ENCODE assay signal across 12 cellular contexts in genomic region chr4:82515705-82516104, GRCh38. TPM values are rescaled to one million over a fixed set of nuclear protein-coding genes. Genes with fewer than 3 reads are reported as not detected.
A peak's percentile ranks its signal among the peaks of the same experiment; 100 is the strongest.
DNase-seq lines count a peak whose midpoint lies in the region; ATAC-seq, FAIRE-seq and TF ChIP-seq lines count a peak whose summit lies in the region.
"Had no signal": no experiment of that assay in that cellular context is flagged by ENCODE, and none has a peak within 500 bp of the region (broad histone marks: within the 10 kb centered on the region; RNA-seq: fewer than 3 reads in every experiment).

No MANE protein-coding gene starts in this region.

- H3K36me3 ChIP-seq in kidney (ENCODE audit: control insufficient read depth in 1 of 2, insufficient read depth in 2 of 2, low read length in 2 of 2): no peaks in the 10 kb centered on the region

- intact Hi-C loops in kidney (cut with DNase I): no loop called here

- no peak for TF ChIP-seq CTCF in kidney (IDR thresholded peaks at IDR 0.05; ENCODE audit: borderline replicate concordance, extremely low read depth, insufficient read depth)

- no peak overlapping the region for H3K4me3 ChIP-seq in kidney (ENCODE audit: low read length in 2 of 2)

- H3K9ac ChIP-seq in kidney (ENCODE audit: low read length in 2 of 2): no peak overlapping the region
- H3K9ac ChIP-seq: parathyroid adenoma had no signal

- TF ChIP-seq POLR2A in GM12892 (IDR thresholded peaks at IDR 0.05; ENCODE audit: low read depth, low read length): no peak

- no peak for ATAC-seq in GM18870 (IDR thresholded peaks at IDR 0.05; ENCODE audit: unreplicated experiment)

- DNase-seq in AG08395 (ENCODE audit: low spot score): peak; percentile 53
- DNase-seq in NCI-H2029 treated with DMSO at 0.1 percent for 48 hours (lab: John Stamatoyannopoulos, UW): peak; percentile 98
- peak; percentile 91 for DNase-seq in dermis blood vessel endothelial cell
- DNase-seq in lung microvascular endothelial cell (ENCODE audit: low read depth in 2 of 2): peak; percentile 67 to 84
- no peak for DNase-seq in kidney
- DNase-seq in GM12892 (ENCODE audit: insufficient read length): no peak
- no peak for DNase-seq in HuH-7 (ENCODE audit: low spot score)
- DNase-seq: activated CD4-positive, alpha-beta T cell treated with anti-CD3 and anti-CD28 coated beads, Interleukin-2, amount 50 U/mL, for 4 hours; Calu3 had no signal

- FAIRE-seq in kidney (lab: Jason Lieb, UNC) (no peak), GM12892 (lab: Jason Lieb, UNC) (no peak)

- H3K27ac ChIP-seq in kidney (ENCODE audit: low read depth in 2 of 2, low read length in 2 of 2): no peak overlapping the region
- H3K27ac ChIP-seq: epithelial cell of prostate, parathyroid adenoma had no signal

- H3K4me1 ChIP-seq in kidney (ENCODE audit: control insufficient read depth in 1 of 2, insufficient read depth in 1 of 2, low read depth in 1 of 2, low read length in 2 of 2): no peaks in the 10 kb centered on the region
- H3K4me1 ChIP-seq: parathyroid adenoma had no signal

- H3K9me3 ChIP-seq in kidney (ENCODE audit: control insufficient read depth in 1 of 2, low read length in 2 of 2): no peaks in the 10 kb centered on the region

RNA-seq across cellular contexts. Expression of gene TMEM150C, which starts 46.1 kb away (rescaled TPM):
- 6.0 and 19.1 TPM in 2 replicates for total RNA-seq in dermis blood vessel endothelial cell
- total RNA-seq in lung microvascular endothelial cell: 3.3 and 5.8 TPM in 2 replicates
- total RNA-seq in kidney: 7.7 TPM
- polyA plus RNA-seq in kidney (ENCODE audit: insufficient read depth, low read depth, low replicate concordance): 22.9 TPM
- 0.85 TPM for polyA plus RNA-seq in GM12892 (2012; ENCODE audit: missing spikeins)

Comparison
In these comparisons a context has a peak if more than half of its experiments do, and no peak if none do; other contexts are left out.
1. DNase-seq: peak in AG08395 (single experiment), NCI-H2029 treated with DMSO at 0.1 percent for 48 hours (single experiment), dermis blood vessel endothelial cell (single experiment) and lung microvascular endothelial cell (2 of 2); none in kidney (single experiment), GM12892 (single experiment) and HuH-7 (single experiment).